In the genomic region with DNA sequence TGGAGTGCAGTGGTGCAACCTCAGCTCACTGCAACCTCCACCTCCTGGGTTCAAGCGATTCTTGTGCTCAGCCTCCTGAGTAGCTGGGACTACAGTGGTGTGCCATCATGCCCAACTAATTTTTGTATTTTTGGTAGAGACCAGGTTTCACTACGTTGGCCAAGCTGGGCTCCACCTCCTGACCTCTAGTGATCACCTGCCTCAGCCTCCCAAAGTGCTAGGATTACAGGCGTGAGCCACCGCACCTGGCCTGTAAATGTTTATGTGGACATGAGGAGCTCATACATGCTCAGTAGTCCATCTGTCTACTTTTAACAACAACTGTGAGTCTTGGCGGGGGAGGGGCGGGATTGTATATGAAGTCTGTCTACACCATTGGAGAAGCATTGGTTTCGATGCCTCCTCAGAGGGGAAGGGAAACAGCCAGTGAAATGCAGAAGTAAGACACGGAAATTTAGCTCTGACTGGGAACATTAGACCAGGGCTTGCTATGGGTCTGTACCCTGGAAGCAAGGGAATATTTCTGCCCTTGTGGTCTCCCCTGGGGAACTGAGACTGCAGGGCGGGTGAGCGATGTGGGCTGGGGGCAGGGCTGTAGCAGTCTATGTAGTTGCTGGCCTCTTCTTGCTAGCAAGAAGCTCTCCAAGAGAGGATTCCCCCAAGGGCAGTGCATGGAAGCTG, we compare ENCODE assay signal across 8 cellular contexts. TPM values are rescaled to one million over a fixed set of nuclear protein-coding genes. Genes with fewer than 3 reads are reported as not detected.
DNase-seq lines count a peak whose midpoint lies in the region; ATAC-seq and TF ChIP-seq lines count a peak whose summit lies in the region.

No MANE protein-coding gene starts in this region.

- peaks cover 3% of the 10 kb centered on the region for H3K4me1 Mint-ChIP-seq in neural progenitor cell

- H3K4me3 ChIP-seq in BLaER1 (peak overlapping the region; percentile 44), left ventricle myocardium inferior (no peak overlapping the region), neural progenitor cell (no peak overlapping the region)

- no peaks in the 10 kb centered on the region for H3K9me3 Mint-ChIP-seq in neural progenitor cell

- TF ChIP-seq CTCF in left ventricle myocardium inferior (IDR thresholded peaks at IDR 0.05; ENCODE audit: borderline replicate concordance) (no peak), neural progenitor cell (IDR thresholded peaks at IDR 0.05) (no peak)

- H3K27me3 ChIP-seq in BLaER1 = no peaks in the 10 kb centered on the region
- H3K27me3 ChIP-seq in left ventricle myocardium inferior (ENCODE audit: low read depth) = no peaks in the 10 kb centered on the region
- no peaks in the 10 kb centered on the region for H3K27me3 ChIP-seq in neural progenitor cell

- H3K36me3 ChIP-seq in BLaER1 (peaks cover 75% of the 10 kb centered on the region), left ventricle myocardium inferior (peaks cover 68% of the 10 kb centered on the region), neural progenitor cell (no peaks in the 10 kb centered on the region)

- no peak overlapping the region for H3K4me3 Mint-ChIP-seq in neural progenitor cell

- H3K27ac ChIP-seq in BLaER1 (peak overlapping the region; percentile 80), left ventricle myocardium inferior (replicated peaks) (peak overlapping the region; percentile 4), neural progenitor cell (no peak overlapping the region)

- DNase-seq in NAMALWA (ENCODE audit: low spot score) (peak; percentile 57), left ventricle myocardium inferior (peak; percentile 65), neural progenitor cell (ENCODE audit: low spot score) (no peak)
- DNase-seq in stimulated activated CD4-positive, alpha-beta T cell treated with anti-CD3 and anti-CD28 coated beads, Interleukin-2, amount 100 ng/mL, for 48 hours = no peak

- peaks cover 13% of the 10 kb centered on the region for H3K36me3 Mint-ChIP-seq in neural progenitor cell

- peak overlapping the region; percentile 88 for H3K4me2 ChIP-seq in BLaER1
- H3K4me2 ChIP-seq in neural progenitor cell = no peak overlapping the region

- no peaks in the 10 kb centered on the region for H3K79me2 ChIP-seq in neural progenitor cell (ENCODE audit: low read depth)

- no peaks in the 10 kb centered on the region for H3K9me3 ChIP-seq in BLaER1
- no peaks in the 10 kb centered on the region for H3K9me3 ChIP-seq in left ventricle myocardium inferior (replicated peaks)
- H3K9me3 ChIP-seq in neural progenitor cell (ENCODE audit: low read depth) = no peaks in the 10 kb centered on the region

- peak; percentile 52 for ATAC-seq in GM21447 (IDR thresholded peaks at IDR 0.05; ENCODE audit: unreplicated experiment)
- no peak for ATAC-seq in GM18867 (IDR thresholded peaks at IDR 0.05; ENCODE audit: unreplicated experiment)
- no peak for ATAC-seq in GM18870 (IDR thresholded peaks at IDR 0.05; ENCODE audit: unreplicated experiment)

- H3K9ac ChIP-seq in BLaER1 (peak overlapping the region; percentile 64), neural progenitor cell (no peak overlapping the region)

- peaks cover 3% of the 10 kb centered on the region for H3K27me3 Mint-ChIP-seq in neural progenitor cell (ENCODE audit: insufficient read depth, low read depth)

- no peaks in the 10 kb centered on the region for H3F3A ChIP-seq in neural progenitor cell (ENCODE audit: low read depth)

- intact Hi-C loops in left ventricle myocardium inferior (cut with micrococcal nuclease) = no loop called here

- H3K27ac Mint-ChIP-seq in neural progenitor cell = no peak overlapping the region

- H4K20me1 ChIP-seq in BLaER1 = no peaks in the 10 kb centered on the region
- H4K20me1 ChIP-seq in neural progenitor cell (ENCODE audit: low read depth) = no peaks in the 10 kb centered on the region

- H3K4me1 ChIP-seq in BLaER1 (peaks cover 93% of the 10 kb centered on the region), left ventricle myocardium inferior (peaks cover 44% of the 10 kb centered on the region), neural progenitor cell (no peaks in the 10 kb centered on the region)

- H2AFZ ChIP-seq in neural progenitor cell (replicated peaks) = no peak overlapping the region

RNA-seq across cellular contexts. Expression of gene NUBP1, which starts 9.3 kb away (rescaled TPM):
- 50.6 TPM for total RNA-seq in left ventricle myocardium inferior
- 21.6 and 22.8 TPM in 2 replicates for total RNA-seq in neural progenitor cell (ENCODE audit: low replicate concordance)

RNA-seq across cellular contexts. Expression of gene TEKT5, which starts 58.3 kb away (rescaled TPM):
- total RNA-seq in left ventricle myocardium inferior (not detected), neural progenitor cell (ENCODE audit: low replicate concordance) (0.07 and 0.50 TPM in 2 replicates)

Comparison
In these comparisons a context has a peak if more than half of its experiments do, and no peak if none do; other contexts are left out.
1. DNase-seq: peak in NAMALWA (single experiment) and left ventricle myocardium inferior (single experiment); none in stimulated activated CD4-positive, alpha-beta T cell treated with anti-CD3 and anti-CD28 coated beads, Interleukin-2, amount 100 ng/mL, for 48 hours (0 of 2) and neural progenitor cell (single experiment).